ENCODE assay signal across 1 cellular context in the genomic region with DNA sequence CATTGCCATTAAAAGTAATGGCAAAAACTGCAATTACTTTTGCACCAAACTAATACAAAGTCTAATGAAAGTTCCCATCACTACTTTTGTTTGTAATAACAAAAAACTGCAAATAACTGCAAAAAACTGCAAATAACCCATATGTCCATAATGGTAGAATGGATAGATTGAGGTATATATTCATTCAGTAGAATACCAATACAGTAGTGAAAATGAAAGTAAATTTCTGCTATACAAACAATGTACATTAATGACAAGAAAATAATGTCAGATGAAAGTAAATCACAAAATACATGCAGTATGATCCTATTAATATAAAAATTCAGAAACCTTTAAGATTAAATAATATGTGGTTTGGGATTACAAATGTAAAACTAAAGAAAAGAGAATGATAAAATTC.
TF ChIP-seq lines count a peak whose summit lies in the region.

No MANE protein-coding gene starts in this region.

TF ChIP-seq in A549, 52 proteins besides CTCF, POLR2A, EP300 and RAD21 (continued from another document):
- TF ChIP-seq, protein P1, sequence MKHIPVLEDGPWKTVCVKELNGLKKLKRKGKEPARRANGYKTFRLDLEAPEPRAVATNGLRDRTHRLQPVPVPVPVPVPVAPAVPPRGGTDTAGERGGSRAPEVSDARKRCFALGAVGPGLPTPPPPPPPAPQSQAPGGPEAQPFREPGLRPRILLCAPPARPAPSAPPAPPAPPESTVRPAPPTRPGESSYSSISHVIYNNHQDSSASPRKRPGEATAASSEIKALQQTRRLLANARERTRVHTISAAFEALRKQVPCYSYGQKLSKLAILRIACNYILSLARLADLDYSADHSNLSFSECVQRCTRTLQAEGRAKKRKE (CRISPR knock-in tag; IDR thresholded peaks at IDR 0.05; ENCODE audit: low read depth), result no peak
